In the genomic region with DNA sequence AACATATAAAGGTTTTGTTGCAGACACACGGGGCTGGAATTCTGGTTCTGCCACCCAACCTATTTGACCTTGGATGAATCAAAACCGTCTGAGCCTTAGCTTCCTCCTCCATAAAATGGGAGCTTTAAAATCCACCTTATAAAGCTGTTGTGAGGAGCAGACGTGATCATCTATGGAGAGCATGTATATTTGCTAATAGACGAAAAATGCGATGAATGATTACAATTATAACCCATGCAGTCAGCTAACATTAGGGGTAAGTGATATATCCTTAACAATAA, we compare ENCODE assay signal across 8 cellular contexts. TPM values are rescaled to one million over a fixed set of nuclear protein-coding genes. Genes with fewer than 3 reads are reported as not detected.
DNase-seq lines count a peak whose midpoint lies in the region; ATAC-seq, FAIRE-seq and TF ChIP-seq lines count a peak whose summit lies in the region.

No MANE protein-coding gene starts in this region.

- peak overlapping the region; percentile 89 for H3K4me3 Mint-ChIP-seq in activated T-cell treated with anti-CD3 and anti-CD28 coated beads, Interleukin-2, amount 50 U/mL, for 24 hours
- H3K4me3 Mint-ChIP-seq in activated T-helper 2 cell treated with anti-CD3 and anti-CD28 coated beads, Interferon-gamma antibody, Interleukin-2, Interleukin-4, amounts not matched to agents 10 μg/mL and 5 μg/mL and 100 μg/mL, durations not matched to agents 14 hours and 24 hours and 36 hours (ENCODE audit: low read depth), result peak overlapping the region; percentile 94

- H3K36me3 ChIP-seq in kidney (ENCODE audit: control insufficient read depth in 1 of 2, insufficient read depth in 2 of 2, low read length in 2 of 2), result no peaks in the 10 kb centered on the region
- H3K36me3 ChIP-seq in thymus (ENCODE audit: control insufficient read depth, insufficient read depth), result no peaks in the 10 kb centered on the region

- no peaks in the 10 kb centered on the region for H3K9me3 Mint-ChIP-seq in activated T-cell treated with anti-CD3 and anti-CD28 coated beads, Interleukin-2, amount 50 U/mL, for 24 hours
- no peaks in the 10 kb centered on the region for H3K9me3 Mint-ChIP-seq in activated T-helper 2 cell treated with anti-CD3 and anti-CD28 coated beads, Interferon-gamma antibody, Interleukin-2, Interleukin-4, amounts not matched to agents 10 μg/mL and 5 μg/mL and 100 μg/mL, durations not matched to agents 14 hours and 24 hours and 36 hours

- H3K27me3 Mint-ChIP-seq in activated T-cell treated with anti-CD3 and anti-CD28 coated beads, Interleukin-2, amount 50 U/mL, for 24 hours, result no peaks in the 10 kb centered on the region
- no peaks in the 10 kb centered on the region for H3K27me3 Mint-ChIP-seq in activated T-helper 2 cell treated with anti-CD3 and anti-CD28 coated beads, Interferon-gamma antibody, Interleukin-2, Interleukin-4, amounts not matched to agents 10 μg/mL and 5 μg/mL and 100 μg/mL, durations not matched to agents 14 hours and 24 hours and 36 hours (ENCODE audit: low read depth)

- peaks cover 65% of the 10 kb centered on the region for H3K36me3 Mint-ChIP-seq in activated T-cell treated with anti-CD3 and anti-CD28 coated beads, Interleukin-2, amount 50 U/mL, for 24 hours (ENCODE audit: low read depth)
- peaks cover 46% of the 10 kb centered on the region for H3K36me3 Mint-ChIP-seq in activated T-helper 2 cell treated with anti-CD3 and anti-CD28 coated beads, Interferon-gamma antibody, Interleukin-2, Interleukin-4, amounts not matched to agents 10 μg/mL and 5 μg/mL and 100 μg/mL, durations not matched to agents 14 hours and 24 hours and 36 hours (ENCODE audit: low read depth)

- no peak for TF ChIP-seq CTCF in kidney (IDR thresholded peaks at IDR 0.05; ENCODE audit: borderline replicate concordance, extremely low read depth, insufficient read depth)

- no peak for DNase-seq in activated T-cell treated with anti-CD3 and anti-CD28 coated beads, Interleukin-2, amount 50 U/mL, for 24 hours
- DNase-seq in activated T-cell treated with anti-CD3 and anti-CD28 coated beads, Interleukin-2, amount 50 U/mL, for 1 hour, result no peak
- no peak for DNase-seq in activated T-helper 2 cell treated with anti-CD3 and anti-CD28 coated beads, Interferon-gamma antibody, Interleukin-2, Interleukin-4, amounts not matched to agents 10 μg/mL and 5 μg/mL and 100 μg/mL, durations not matched to agents 14 hours and 24 hours and 36 hours (ENCODE audit: low spot score)
- DNase-seq in kidney (no peak), H54 (ENCODE audit: insufficient read length, low spot score) (no peak), activated gamma-delta T cell treated with Interleukin-2 at 50 U/mL for 16 hours (no peak)

- H3K9ac ChIP-seq in kidney (ENCODE audit: low read length in 2 of 2), result peak overlapping the region; percentile 0 to 98

- no peak for ATAC-seq in GM21737 (IDR thresholded peaks at IDR 0.05; ENCODE audit: unreplicated experiment)

- H3K4me3 ChIP-seq in kidney (ENCODE audit: low read length in 2 of 2), result peak overlapping the region; percentile 55 to 71
- H3K4me3 ChIP-seq in thymus (ENCODE audit: low read length), result peak overlapping the region; percentile 96

- 59% methylated on average over 5 of the region's 5 CpGs for WGBS in thymus

- H3K9me3 ChIP-seq in kidney (ENCODE audit: control insufficient read depth in 1 of 2, low read length in 2 of 2), result no peaks in the 10 kb centered on the region
- H3K9me3 ChIP-seq in thymus (ENCODE audit: control insufficient read depth), result no peaks in the 10 kb centered on the region

- peaks cover 28% of the 10 kb centered on the region for H3K4me1 Mint-ChIP-seq in activated T-cell treated with anti-CD3 and anti-CD28 coated beads, Interleukin-2, amount 50 U/mL, for 24 hours (ENCODE audit: low read depth)
- H3K4me1 Mint-ChIP-seq in activated T-helper 2 cell treated with anti-CD3 and anti-CD28 coated beads, Interferon-gamma antibody, Interleukin-2, Interleukin-4, amounts not matched to agents 10 μg/mL and 5 μg/mL and 100 μg/mL, durations not matched to agents 14 hours and 24 hours and 36 hours (ENCODE audit: low read depth), result peaks cover 22% of the 10 kb centered on the region

- H3K27ac Mint-ChIP-seq in activated T-cell treated with anti-CD3 and anti-CD28 coated beads, Interleukin-2, amount 50 U/mL, for 24 hours, result peak overlapping the region; percentile 100
- peak overlapping the region; percentile 98 for H3K27ac Mint-ChIP-seq in activated T-helper 2 cell treated with anti-CD3 and anti-CD28 coated beads, Interferon-gamma antibody, Interleukin-2, Interleukin-4, amounts not matched to agents 10 μg/mL and 5 μg/mL and 100 μg/mL, durations not matched to agents 14 hours and 24 hours and 36 hours

- TF ChIP-seq POLR2A in H54 (IDR thresholded peaks at IDR 0.05; ENCODE audit: low read depth, low read length), result no peak

- H3K27ac ChIP-seq in kidney (ENCODE audit: low read depth in 2 of 2, low read length in 2 of 2) (no peak overlapping the region), thymus (ENCODE audit: low read depth) (no peak overlapping the region)

- FAIRE-seq in kidney (lab: Jason Lieb, UNC) (no peak), H54 (lab: Jason Lieb, UNC) (no peak)

- H3K27me3 ChIP-seq in thymus (ENCODE audit: control insufficient read depth, insufficient read depth), result no peaks in the 10 kb centered on the region

- intact Hi-C loops in activated T-helper 2 cell treated with anti-CD3 and anti-CD28 coated beads, Interferon-gamma antibody, Interleukin-2, Interleukin-4, amounts not matched to agents 10 μg/mL and 5 μg/mL and 100 μg/mL, durations not matched to agents 14 hours and 24 hours and 36 hours (cut with micrococcal nuclease), result loop anchor here (2.0 kb wide), 2 partner anchors 447 to 557 kb away; a partner anchor contains a TSS
- intact Hi-C loops in kidney (cut with DNase I), result no loop called here

- H3K4me1 ChIP-seq in kidney (ENCODE audit: control insufficient read depth in 1 of 2, insufficient read depth in 1 of 2, low read depth in 1 of 2, low read length in 2 of 2) (peaks cover 6 to 7% of the 10 kb centered on the region in 2 donors), thymus (ENCODE audit: control insufficient read depth, insufficient read depth, low read length) (peaks cover 10% of the 10 kb centered on the region)

RNA-seq across cellular contexts. Expression of a gene that starts 0.6 kb away (rescaled TPM):
- 90.2 and 93.5 TPM in 2 replicates for total RNA-seq in activated T-helper 2 cell treated with anti-CD3 and anti-CD28 coated beads, Interferon-gamma antibody, Interleukin-2, Interleukin-4, amounts not matched to agents 10 μg/mL and 5 μg/mL and 100 μg/mL, durations not matched to agents 14 hours and 24 hours and 36 hours
- total RNA-seq in kidney, result 31.3 TPM
- polyA plus RNA-seq in kidney (ENCODE audit: insufficient read depth, low read depth, low replicate concordance) (4.9 TPM), thymus (14.9 TPM)
